32 cellular contexts compared by ENCODE assay signal in genomic region chr12:83759906-83760305, GRCh38.
"Had no signal": no experiment of that assay in that cellular context is flagged by ENCODE, and none has a peak within 500 bp of the region (broad histone marks: within the 10 kb centered on the region; RNA-seq: fewer than 3 reads in every experiment).

No MANE protein-coding gene starts in this region.

- H3K27ac ChIP-seq: adrenal gland, body of pancreas, brain microvascular endothelial cell, breast epithelium, VCaP had no signal

- H3K4me1 ChIP-seq: adrenal gland, body of pancreas, breast epithelium had no signal

- H3K36me3 ChIP-seq: adrenal gland, brain microvascular endothelial cell, breast epithelium had no signal

- H3K9me3 ChIP-seq: adrenal gland, body of pancreas had no signal

- H3K27me3 ChIP-seq: adrenal gland, body of pancreas, brain microvascular endothelial cell, breast epithelium had no signal

- H3K4me3 ChIP-seq: adrenal gland, body of pancreas, breast epithelium had no signal

- DNase-seq: activated B cell treated with CpG ODN at 0.5 μM for 24 hours; activated CD4-positive, alpha-beta memory T cell treated with anti-CD3 and anti-CD28 coated beads for 36 hours; activated CD4-positive, alpha-beta T cell treated with anti-CD3 and anti-CD28 coated beads for 4 hours; activated CD4-positive, alpha-beta T cell treated with anti-CD3 and anti-CD28 coated beads, Interleukin-2, amount 10 ng/mL, durations not matched to agents 24 days and 14 days; activated CD4-positive, alpha-beta T cell treated with anti-CD3 and anti-CD28 coated beads, Interleukin-2, amount 50 U/mL, for 1 hour; activated CD4-positive, alpha-beta T cell treated with anti-CD3 and anti-CD28 coated beads, Interleukin-2, amount 50 U/mL, for 4 hours; activated CD4-positive, CD25-positive, alpha-beta regulatory T cell treated with anti-CD3 and anti-CD28 coated beads, Interleukin-2, amount 50 U/mL, for 72 hours; activated CD8-positive, alpha-beta memory T cell treated with anti-CD3 and anti-CD28 coated beads, Interleukin-2, amount 50 U/mL, for 4 hours; activated CD8-positive, alpha-beta T cell treated with anti-CD3 and anti-CD28 coated beads for 36 hours; activated effector memory CD4-positive, alpha-beta T cell treated with anti-CD3 and anti-CD28 coated beads, Interleukin-2, amount 50 U/mL, for 16 hours; activated gamma-delta T cell treated with Interleukin-2 at 50 U/mL for 16 hours; activated naive CD4-positive, alpha-beta T cell; activated naive CD4-positive, alpha-beta T cell treated with anti-CD3 and anti-CD28 coated beads for 36 hours; activated naive CD4-positive, alpha-beta T cell treated with anti-CD3 and anti-CD28 coated beads, Interleukin-2, amount 50 U/mL, for 16 hours; activated naive CD8-positive, alpha-beta T cell treated with anti-CD3 and anti-CD28 coated beads for 36 hours; activated T-cell treated with anti-CD3 and anti-CD28 coated beads for 4 hours; activated T-cell treated with anti-CD3 and anti-CD28 coated beads, Interleukin-2, amount 50 U/mL, for 1 hour; activated T-cell treated with anti-CD3 and anti-CD28 coated beads, Interleukin-2, amount 50 U/mL, for 4 hours; activated T-cell treated with anti-CD3 and anti-CD28 coated beads, Interleukin-2, amount 50 U/mL, for 72 hours; adrenal gland; amniotic stem cell; aorta; body of pancreas; brain microvascular endothelial cell; central memory CD4-positive, alpha-beta T cell; T-helper 1 cell; T-helper 2 cell; T-helper 9 cell had no signal

- ATAC-seq: activated CD8-positive, alpha-beta T cell treated with anti-CD3 and anti-CD28 coated beads for 36 hours; activated naive CD4-positive, alpha-beta T cell treated with anti-CD3 and anti-CD28 coated beads, Interleukin-2, amount 50 U/mL, for 72 hours; activated T-cell treated with anti-CD3 and anti-CD28 coated beads, Interleukin-2, amount 50 U/mL, for 4 hours; activated T-cell treated with anti-CD3 and anti-CD28 coated beads, Interleukin-2, amount 50 U/mL, for 72 hours; activated T-helper 17 cell treated with anti-CD3 and anti-CD28 coated beads, Interleukin-2, amount 50 U/mL, for 72 hours; body of pancreas had no signal
